In the genomic region with DNA sequence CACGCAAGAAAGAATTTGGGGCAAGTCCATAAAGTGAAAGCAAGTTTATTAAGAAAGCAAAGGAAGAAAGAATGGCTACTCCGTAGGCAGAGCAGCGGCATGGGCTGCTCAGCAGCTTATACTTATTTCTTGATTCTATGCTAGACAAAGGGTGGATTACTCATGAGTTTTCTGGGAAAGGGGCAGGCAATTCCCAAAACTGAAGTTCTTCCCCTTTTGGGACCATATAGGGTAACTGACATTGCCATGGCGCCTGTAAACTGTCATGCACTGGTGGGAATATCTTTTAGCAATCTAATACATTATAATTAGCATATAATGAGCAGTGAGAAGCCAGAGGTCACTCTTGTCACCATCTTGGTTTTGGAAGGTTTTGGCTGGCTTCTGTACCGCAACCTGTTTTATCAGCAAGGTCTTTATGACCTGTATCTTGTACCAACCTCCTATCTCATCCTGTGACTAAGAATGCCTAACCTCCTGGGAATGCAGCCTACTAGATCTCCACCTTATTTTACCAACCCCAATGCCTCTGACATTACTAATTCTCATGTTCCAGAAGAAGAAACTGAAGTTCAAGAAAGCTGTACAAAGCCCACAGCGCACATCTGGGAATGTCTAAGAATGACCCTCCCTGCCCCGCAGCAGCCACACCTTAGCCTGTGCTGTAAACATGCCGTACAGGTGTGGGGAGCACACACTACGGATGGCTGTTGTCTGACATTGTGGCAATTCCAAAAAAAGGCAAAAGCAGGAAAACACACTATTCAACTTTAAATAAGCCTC, we compare ENCODE assay signal across 18 cellular contexts. TPM values are rescaled to one million over a fixed set of nuclear protein-coding genes. Genes with fewer than 3 reads are reported as not detected.
"Had no signal": no experiment of that assay in that cellular context is flagged by ENCODE, and none has a peak within 500 bp of the region (broad histone marks: within the 10 kb centered on the region; RNA-seq: fewer than 3 reads in every experiment).

No MANE protein-coding gene starts in this region.

- H3K4me3 ChIP-seq: ascending aorta, colonic mucosa, lower lobe of right lung, tibial artery had no signal

- H3K36me3 ChIP-seq: ascending aorta, colonic mucosa, lower lobe of right lung, tibial artery had no signal

- DNase-seq: activated CD4-positive, alpha-beta T cell treated with anti-CD3 and anti-CD28 coated beads for 36 hours; activated CD8-positive, alpha-beta memory T cell treated with anti-CD3 and anti-CD28 coated beads, Interleukin-2, amount 50 U/mL, for 4 hours; activated CD8-positive, alpha-beta T cell treated with anti-CD3 and anti-CD28 coated beads for 36 hours; activated naive CD4-positive, alpha-beta T cell; colonic mucosa; effector CD4-positive, alpha-beta T cell; hippocampal formation; left cardiac atrium; lower lobe of right lung; naive thymus-derived CD4-positive, alpha-beta T cell; small intestine; tibial artery had no signal

- H3K27ac ChIP-seq: ascending aorta, colonic mucosa, lower lobe of right lung, tibial artery, VCaP had no signal

- H3K27me3 ChIP-seq: ascending aorta, colonic mucosa, tibial artery had no signal

- H3K4me1 ChIP-seq: ascending aorta, colonic mucosa, tibial artery had no signal

- H3K9me3 ChIP-seq: ascending aorta, colonic mucosa, lower lobe of right lung, tibial artery had no signal

- ATAC-seq: activated CD4-positive, alpha-beta T cell treated with anti-CD3 and anti-CD28 coated beads for 36 hours; activated CD8-positive, alpha-beta T cell treated with anti-CD3 and anti-CD28 coated beads for 36 hours; left cardiac atrium; lower lobe of right lung; naive thymus-derived CD4-positive, alpha-beta T cell; stimulated activated effector memory CD8-positive, alpha-beta T cell treated with anti-CD3 and anti-CD28 coated beads, Interleukin-12 subunit alpha, Interleukin-12 subunit beta, amount 100 ng/mL, for 72 hours had no signal

RNA-seq across cellular contexts. Expression of a gene that starts 18.6 kb away (rescaled TPM):
- total RNA-seq: activated CD4-positive, alpha-beta T cell treated with anti-CD3 and anti-CD28 coated beads for 36 hours; activated CD8-positive, alpha-beta T cell treated with anti-CD3 and anti-CD28 coated beads for 36 hours; cardiac septum; glomerular endothelial cell; mononuclear cell had no signal
- polyA plus RNA-seq: naive thymus-derived CD4-positive, alpha-beta T cell had no signal
